In genomic region chr1:221845650-221846371, GRCh38 we compare ENCODE assay signal across 13 cellular contexts.
DNase-seq lines count a peak whose midpoint lies in the region; ATAC-seq and TF ChIP-seq lines count a peak whose summit lies in the region.
"Had no signal": no experiment of that assay in that cellular context is flagged by ENCODE, and none has a peak within 500 bp of the region (broad histone marks: within the 10 kb centered on the region; RNA-seq: fewer than 3 reads in every experiment).

No MANE protein-coding gene starts in this region.

- H3K4me1 ChIP-seq in prostate gland (replicated peaks) (peaks cover 4% of the 10 kb centered on the region), SK-N-SH (ENCODE audit: control insufficient read depth in 1 of 2, insufficient read depth in 2 of 2, low read depth in 1 of 2, low read length in 1 of 2) (no peaks in the 10 kb centered on the region)
- H3K4me1 ChIP-seq: parathyroid adenoma had no signal

- TF ChIP-seq POLR2A in prostate gland (IDR thresholded peaks at IDR 0.05) = no peak

- TF ChIP-seq RAD21 in SK-N-SH (IDR thresholded peaks at IDR 0.05; ENCODE audit: low read length) = no peak

- intact Hi-C loops in prostate gland (cut with DNase I) = no loop called here

- H3K9me2 ChIP-seq in SK-N-SH = no peaks in the 10 kb centered on the region

- H3K9me3 ChIP-seq in prostate gland (no peaks in the 10 kb centered on the region), SK-N-SH (no peaks in the 10 kb centered on the region)

- H3K36me3 ChIP-seq in prostate gland (no peaks in the 10 kb centered on the region), SK-N-SH (replicated peaks in 1 of 2; ENCODE audit: control insufficient read depth in 1 of 2, insufficient read depth in 2 of 2, low read length in 1 of 2) (no peaks in the 10 kb centered on the region)

- no peaks in the 10 kb centered on the region for H3K79me2 ChIP-seq in SK-N-SH (ENCODE audit: insufficient read depth)
- H3K79me2 ChIP-seq: parathyroid adenoma had no signal

- H3K27ac ChIP-seq in prostate gland (peak overlapping the region; percentile 28 to 32), SK-N-SH (ENCODE audit: low read depth in 2 of 2, low read length in 1 of 2) (no peak overlapping the region)
- H3K27ac ChIP-seq: GM23248, KMS-11, parathyroid adenoma had no signal

- DNase-seq in GM03348 (ENCODE audit: low spot score) (peak; percentile 29), NCI-H446 treated with DMSO at 0.1 percent for 48 hours (lab: John Stamatoyannopoulos, UW) (peak; percentile 79), choroid plexus epithelial cell (ENCODE audit: low read depth) (peak; percentile 85), prostate gland (ENCODE audit: low spot score) (peak; percentile 76), SK-N-SH (no peak), RPMI8226 (no peak)
- DNase-seq: activated naive CD8-positive, alpha-beta T cell treated with anti-CD3 and anti-CD28 coated beads, Interleukin-2, amount 10 ng/mL, durations not matched to agents 7 days and 5 days; GM23248; hippocampal formation had no signal

- no peak for TF ChIP-seq EP300 in SK-N-SH (IDR thresholded peaks at IDR 0.05; ENCODE audit: borderline replicate concordance in 1 of 2, low read depth in 1 of 2, low read length in 1 of 2)

- H3K4me2 ChIP-seq in SK-N-SH = no peak overlapping the region
- H3K4me2 ChIP-seq: KMS-11 had no signal

- TF ChIP-seq CTCF in choroid plexus epithelial cell (conservative IDR thresholded peaks at IDR 0.05; ENCODE audit: low read depth, low read length) = no peak
- TF ChIP-seq CTCF in prostate gland (IDR thresholded peaks at IDR 0.05) = no peak
- TF ChIP-seq CTCF in SK-N-SH (IDR thresholded peaks at IDR 0.05) = no peak

- no peaks in the 10 kb centered on the region for H4K20me1 ChIP-seq in SK-N-SH (ENCODE audit: insufficient read depth)

- no peak overlapping the region for H2AFZ ChIP-seq in SK-N-SH (ENCODE audit: low read depth)
- H2AFZ ChIP-seq: GM23248, parathyroid adenoma had no signal

- WGBS in prostate gland = 11% methylated on average over 9 of the region's 9 CpGs
- WGBS in SK-N-SH (ENCODE audit: low lambda C conversion rate) = 74% methylated on average over 7 of the region's 9 CpGs

- no peak overlapping the region for H3K9ac ChIP-seq in SK-N-SH
- H3K9ac ChIP-seq: GM23248, KMS-11, parathyroid adenoma had no signal

- no peaks in the 10 kb centered on the region for H3F3A ChIP-seq in SK-N-SH (replicated peaks; ENCODE audit: insufficient read depth)

- POLR2A ChIA-PET in SK-N-SH (lab: Yijun Ruan, JAX) = no interaction called here

- H3K27me3 ChIP-seq in prostate gland (replicated peaks; ENCODE audit: insufficient read depth) = no peaks in the 10 kb centered on the region
- no peaks in the 10 kb centered on the region for H3K27me3 ChIP-seq in SK-N-SH (ENCODE audit: insufficient read depth)

- CTCF ChIA-PET in SK-N-SH (lab: Yijun Ruan, JAX) = interaction anchor here (1.3 kb wide), 1 partner anchor 609 kb away, joined by 3 read pairs; no protein-coding TSS in a partner anchor

- ATAC-seq in HG03095 (IDR thresholded peaks at IDR 0.05; ENCODE audit: unreplicated experiment) (no peak), GM19351 (IDR thresholded peaks at IDR 0.05; ENCODE audit: unreplicated experiment) (no peak)

- H3K4me3 ChIP-seq in choroid plexus epithelial cell (ENCODE audit: low read depth, low read length) (no peak overlapping the region), prostate gland (no peak overlapping the region), SK-N-SH (ENCODE audit: low read depth in 2 of 2, low read length in 1 of 2) (no peak overlapping the region)
- H3K4me3 ChIP-seq: GM23248 had no signal

TF ChIP-seq in SK-N-SH, 30 proteins besides CTCF, POLR2A, EP300 and RAD21:
- no peak for TF ChIP-seq USF1 (IDR thresholded peaks at IDR 0.05; ENCODE audit: borderline replicate concordance, low read depth)
- TF ChIP-seq YY1 (IDR thresholded peaks at IDR 0.05; ENCODE audit: low read depth) = no peak
- TF ChIP-seq RXRA (IDR thresholded peaks at IDR 0.05; ENCODE audit: borderline replicate concordance, low read depth) = no peak
- no peak for TF ChIP-seq SMC3 (IDR thresholded peaks at IDR 0.05; ENCODE audit: low read depth, low read length)
- TF ChIP-seq RFX5 (IDR thresholded peaks at IDR 0.05; ENCODE audit: low read length) = no peak
- TF ChIP-seq SIN3A (IDR thresholded peaks at IDR 0.05; ENCODE audit: borderline replicate concordance, low read depth, low read length) = no peak
- TF ChIP-seq TCF12 (IDR thresholded peaks at IDR 0.05) = no peak
- no peak for TF ChIP-seq GABPA (IDR thresholded peaks at IDR 0.05; ENCODE audit: low read depth)
- TF ChIP-seq FOXM1 (IDR thresholded peaks at IDR 0.05; ENCODE audit: low read depth) = no peak
- no peak for TF ChIP-seq FOSL2 (IDR thresholded peaks at IDR 0.05; ENCODE audit: borderline replicate concordance, low read depth)
- no peak for TF ChIP-seq MEF2A (IDR thresholded peaks at IDR 0.05; ENCODE audit: borderline replicate concordance, low read depth)
- no peak for TF ChIP-seq ZBTB33 (IDR thresholded peaks at IDR 0.05; ENCODE audit: borderline replicate concordance, low read depth)
- no peak for TF ChIP-seq POLR2AphosphoS5 (IDR thresholded peaks at IDR 0.05; ENCODE audit: low read depth, low read length)
- no peak for TF ChIP-seq RCOR1 (IDR thresholded peaks at IDR 0.05; ENCODE audit: low read length)
- no peak for TF ChIP-seq MXI1 (IDR thresholded peaks at IDR 0.05; ENCODE audit: low read depth, low read length)
TF ChIP-seq in SK-N-SH: peak in this region for 0.

Comparison
In these comparisons a context has a peak if more than half of its experiments do, and no peak if none do; other contexts are left out.
1. DNase-seq: peak in GM03348 (single experiment), NCI-H446 treated with DMSO at 0.1 percent for 48 hours (single experiment), choroid plexus epithelial cell (single experiment) and prostate gland (single experiment); none in SK-N-SH (single experiment) and RPMI8226 (single experiment).
2. H3K27ac ChIP-seq: peak in prostate gland (2 of 2); none in SK-N-SH (0 of 2).